In genomic region chr15:98003976-98004375, GRCh38 we compare ENCODE assay signal across 33 cellular contexts. TPM values are rescaled to one million over a fixed set of nuclear protein-coding genes. Genes with fewer than 3 reads are reported as not detected.
DNase-seq lines count a peak whose midpoint lies in the region; ATAC-seq lines count a peak whose summit lies in the region.
"Had no signal": no experiment of that assay in that cellular context is flagged by ENCODE, and none has a peak within 500 bp of the region (broad histone marks: within the 10 kb centered on the region; RNA-seq: fewer than 3 reads in every experiment).

No MANE protein-coding gene starts in this region.

- no peaks in the 10 kb centered on the region for H3K4me1 Mint-ChIP-seq in naive thymus-derived CD4-positive, alpha-beta T cell
- H3K4me1 Mint-ChIP-seq: activated CD4-positive, alpha-beta memory T cell treated with anti-CD3 and anti-CD28 coated beads, Interleukin-2, amount 10 ng/mL, durations not matched to agents 7 days and 5 days; B cell; endodermal cell; GM23338; IgD-negative memory B cell; mesothelial cell of epicardium; natural killer cell had no signal

- H3K27me3 Mint-ChIP-seq in naive thymus-derived CD4-positive, alpha-beta T cell, result no peaks in the 10 kb centered on the region
- H3K27me3 Mint-ChIP-seq: activated CD4-positive, alpha-beta memory T cell treated with anti-CD3 and anti-CD28 coated beads, Interleukin-2, amount 10 ng/mL, durations not matched to agents 7 days and 5 days; B cell; IgD-negative memory B cell had no signal

- POLR2A ChIA-PET in naive thymus-derived CD4-positive, alpha-beta T cell (lab: Charles Lee), result no interaction called here

- H3K9me3 ChIP-seq in naive thymus-derived CD4-positive, alpha-beta T cell (ENCODE audit: control insufficient read depth in 2 of 3, low read length in 3 of 3), result no peaks in the 10 kb centered on the region
- H3K9me3 ChIP-seq: gastrocnemius medialis, left ventricle myocardium inferior, psoas muscle, suprapubic skin, uterus had no signal

- CTCF ChIA-PET in naive thymus-derived CD4-positive, alpha-beta T cell (lab: Charles Lee), result no interaction called here

- peak overlapping the region; percentile 63 for H3K27ac ChIP-seq in rectal smooth muscle tissue (ENCODE audit: low read depth, low read length)
- H3K27ac ChIP-seq in naive thymus-derived CD4-positive, alpha-beta T cell (ENCODE audit: low read depth, low read length), result no peak overlapping the region
- H3K27ac ChIP-seq: A549, cardiac muscle cell, gastrocnemius medialis, left ventricle myocardium inferior, psoas muscle, uterus had no signal

- no peak overlapping the region for H3K9ac ChIP-seq in rectal smooth muscle tissue (ENCODE audit: low read length)

- H3K36me3 Mint-ChIP-seq in naive thymus-derived CD4-positive, alpha-beta T cell, result no peaks in the 10 kb centered on the region
- H3K36me3 Mint-ChIP-seq: IgD-negative memory B cell, mesothelial cell of epicardium, natural killer cell had no signal

- H3K27me3 ChIP-seq in rectal smooth muscle tissue (ENCODE audit: control insufficient read depth, insufficient read depth, low read length), result no peaks in the 10 kb centered on the region
- no peaks in the 10 kb centered on the region for H3K27me3 ChIP-seq in naive thymus-derived CD4-positive, alpha-beta T cell (ENCODE audit: control insufficient read depth in 2 of 2, insufficient read depth in 2 of 2, low read length in 2 of 2)
- H3K27me3 ChIP-seq: cardiac muscle cell, gastrocnemius medialis, suprapubic skin, uterus had no signal

- H3K4me1 ChIP-seq in rectal smooth muscle tissue (ENCODE audit: control insufficient read depth, insufficient read depth, low read length), result peaks cover 27% of the 10 kb centered on the region
- H3K4me1 ChIP-seq in naive thymus-derived CD4-positive, alpha-beta T cell (ENCODE audit: control insufficient read depth in 2 of 2, insufficient read depth in 2 of 2, low read length in 2 of 2), result no peaks in the 10 kb centered on the region
- H3K4me1 ChIP-seq: A549, gastrocnemius medialis, left ventricle myocardium inferior, psoas muscle, uterus had no signal

- H3K4me3 ChIP-seq in rectal smooth muscle tissue (ENCODE audit: low read length), result no peak overlapping the region
- no peak overlapping the region for H3K4me3 ChIP-seq in naive thymus-derived CD4-positive, alpha-beta T cell (ENCODE audit: low read length)
- H3K4me3 ChIP-seq: A549, cardiac muscle cell, gastrocnemius medialis, GM23338, left ventricle myocardium inferior, psoas muscle, suprapubic skin, uterus had no signal

- ATAC-seq in esophagus mucosa (peak; percentile 92), HG03457 (IDR thresholded peaks at IDR 0.05; ENCODE audit: unreplicated experiment) (no peak)
- ATAC-seq in naive thymus-derived CD4-positive, alpha-beta T cell, result no peak
- ATAC-seq: A549, gastrocnemius medialis, GM23338, natural killer cell, psoas muscle had no signal

- intact Hi-C loops in naive thymus-derived CD4-positive, alpha-beta T cell (cut with micrococcal nuclease), result no loop called here

- no peak overlapping the region for H3K27ac Mint-ChIP-seq in naive thymus-derived CD4-positive, alpha-beta T cell
- H3K27ac Mint-ChIP-seq: activated CD4-positive, alpha-beta memory T cell treated with anti-CD3 and anti-CD28 coated beads, Interleukin-2, amount 10 ng/mL, durations not matched to agents 7 days and 5 days; B cell; endodermal cell; GM23338; IgD-negative memory B cell; mesothelial cell of epicardium; natural killer cell; T-helper 1 cell treated with Interleukin-12 subunit alpha and Interleukin-12 subunit beta and Interleukin-4 antibody, amounts not matched to agents 30 μg/mL and 1 μg/mL, for 36 hours had no signal

- H3K9me3 Mint-ChIP-seq in naive thymus-derived CD4-positive, alpha-beta T cell, result no peaks in the 10 kb centered on the region
- H3K9me3 Mint-ChIP-seq: activated CD4-positive, alpha-beta memory T cell treated with anti-CD3 and anti-CD28 coated beads, Interleukin-2, amount 10 ng/mL, durations not matched to agents 7 days and 5 days; endodermal cell; GM23338; IgD-negative memory B cell; mesothelial cell of epicardium; natural killer cell; T-helper 1 cell treated with Interleukin-12 subunit alpha and Interleukin-12 subunit beta and Interleukin-4 antibody, amounts not matched to agents 30 μg/mL and 1 μg/mL, for 36 hours had no signal

- DNase-seq in Ammon's horn (ENCODE audit: low spot score) (peak; percentile 17), NCI-H69 (lab: John Stamatoyannopoulos, UW) (peak; percentile 42)
- DNase-seq in NK-92 treated with Interleukin-12 subunit alpha and Interleukin-12 subunit beta, amount 100 ng/mL, for 24 hours (lab: John Stamatoyannopoulos, UW), result no peak
- no peak for DNase-seq in stimulated activated CD4-positive, alpha-beta T cell treated with anti-CD3 and anti-CD28 coated beads, Interleukin-15, amount 100 ng/mL, for 24 hours
- DNase-seq in naive thymus-derived CD4-positive, alpha-beta T cell, result no peak
- DNase-seq: activated CD4-positive, alpha-beta memory T cell treated with anti-CD3 and anti-CD28 coated beads, Interleukin-2, amount 10 ng/mL, durations not matched to agents 7 days and 5 days; activated CD4-positive, CD25-positive, alpha-beta regulatory T cell treated with anti-CD3 and anti-CD28 coated beads, Interleukin-2, amount 50 U/mL, for 72 hours; activated CD8-positive, alpha-beta memory T cell treated with anti-CD3 and anti-CD28 coated beads, Interleukin-2, amount 50 U/mL, for 48 hours; activated naive CD4-positive, alpha-beta T cell treated with anti-CD3 and anti-CD28 coated beads, Interleukin-2, amount 50 U/mL, for 16 hours; cortex of kidney; endodermal cell; gastrocnemius medialis; hippocampal formation; left ventricle myocardium inferior; natural killer cell; NCI-H1092; NCI-H1930; occipital lobe; psoas muscle; RPMI8226; stimulated activated CD4-positive, alpha-beta T cell treated with anti-CD3 and anti-CD28 coated beads, Interleukin-2, amount 100 ng/mL, for 24 hours; uterus had no signal

- H3K36me3 ChIP-seq in rectal smooth muscle tissue (ENCODE audit: control insufficient read depth, insufficient read depth, low read length), result no peaks in the 10 kb centered on the region
- H3K36me3 ChIP-seq in naive thymus-derived CD4-positive, alpha-beta T cell (ENCODE audit: control insufficient read depth in 2 of 3, insufficient read depth in 3 of 3, low read length in 3 of 3), result no peaks in the 10 kb centered on the region
- H3K36me3 ChIP-seq: cardiac muscle cell, gastrocnemius medialis, left ventricle myocardium inferior, suprapubic skin, uterus had no signal

- H3K4me3 Mint-ChIP-seq in naive thymus-derived CD4-positive, alpha-beta T cell, result no peak overlapping the region
- H3K4me3 Mint-ChIP-seq: activated CD4-positive, alpha-beta memory T cell treated with anti-CD3 and anti-CD28 coated beads, Interleukin-2, amount 10 ng/mL, durations not matched to agents 7 days and 5 days; B cell; endodermal cell; GM23338; IgD-negative memory B cell; mesothelial cell of epicardium; natural killer cell; T-helper 1 cell treated with Interleukin-12 subunit alpha and Interleukin-12 subunit beta and Interleukin-4 antibody, amounts not matched to agents 30 μg/mL and 1 μg/mL, for 36 hours had no signal

RNA-seq across cellular contexts. Expression of gene ARRDC4, which starts 43.5 kb away (rescaled TPM):
- total RNA-seq in esophagus mucosa, result 2.9 TPM
- 1 to 10 TPM in 3 of 5 experiments, under 1 TPM in 2; 0.59 to 6.8 (median 1.1) TPM for total RNA-seq in naive thymus-derived CD4-positive, alpha-beta T cell
- under 1 TPM; 0.83 to 0.90 TPM for polyA plus RNA-seq in naive thymus-derived CD4-positive, alpha-beta T cell

Comparison
In these comparisons a context has a peak if more than half of its experiments do, and no peak if none do; other contexts are left out.
1. DNase-seq: peak in Ammon's horn (single experiment) and NCI-H69 (single experiment); none in NK-92 treated with Interleukin-12 subunit alpha and Interleukin-12 subunit beta, amount 100 ng/mL, for 24 hours (single experiment), stimulated activated CD4-positive, alpha-beta T cell treated with anti-CD3 and anti-CD28 coated beads, Interleukin-15, amount 100 ng/mL, for 24 hours (single experiment) and naive thymus-derived CD4-positive, alpha-beta T cell (0 of 9).